In genomic region chr6:43609402-43609801, GRCh38 we compare ENCODE assay signal across 1 cellular context.
A peak's percentile ranks its signal among the peaks of the same experiment; 100 is the strongest.
TF ChIP-seq lines count a peak whose summit lies in the region.

No MANE protein-coding gene starts in this region.

TF ChIP-seq in K562, 482 proteins besides CTCF, POLR2A, EP300 and RAD21:
- TF ChIP-seq FOSL1 (tag; conservative IDR thresholded peaks at IDR 0.05) = peak; percentile 59
- no peak for TF ChIP-seq E2F1 (CRISPR knock-in tag; IDR thresholded peaks at IDR 0.05)
- peak; percentile 47; the same call in 1 of the 2 replicates for TF ChIP-seq JUND (IDR thresholded peaks at IDR 0.05; ENCODE audit: borderline replicate concordance, low read depth, low read length)
- TF ChIP-seq JUND (tag; IDR thresholded peaks at IDR 0.05; ENCODE audit: borderline replicate concordance, low read depth, low read length) = 0 out of 3 replicates have a peak, but pooled peaks have one; percentile 17
